29 cellular contexts compared by ENCODE assay signal in the genomic region with DNA sequence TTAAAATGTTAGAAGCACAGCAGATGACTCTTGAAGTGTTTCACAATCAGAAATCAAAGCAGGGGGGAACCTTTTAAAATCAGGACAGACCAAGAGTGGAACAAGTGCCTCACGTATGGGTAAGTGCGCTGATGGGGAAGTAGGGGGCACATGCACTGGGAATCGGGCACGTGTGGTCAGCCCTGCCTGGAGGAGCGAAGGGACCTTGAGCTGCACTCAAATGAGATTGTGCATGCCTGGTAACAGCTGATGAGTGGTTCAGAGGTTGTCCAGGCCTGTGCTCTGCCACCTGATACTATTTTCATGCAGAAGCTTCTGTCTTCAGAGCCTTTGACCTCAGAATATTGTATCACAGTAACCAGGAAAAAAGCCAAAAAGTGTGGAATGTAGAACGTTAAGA. TPM values are rescaled to one million over a fixed set of nuclear protein-coding genes. Genes with fewer than 3 reads are reported as not detected.
DNase-seq lines count a peak whose midpoint lies in the region; ATAC-seq and TF ChIP-seq lines count a peak whose summit lies in the region.
"Had no signal": no experiment of that assay in that cellular context is flagged by ENCODE, and none has a peak within 500 bp of the region (broad histone marks: within the 10 kb centered on the region; RNA-seq: fewer than 3 reads in every experiment).

No MANE protein-coding gene starts in this region.

- no peak for TF ChIP-seq CTCF in cardiac muscle cell (IDR thresholded peaks at IDR 0.05; ENCODE audit: low read depth, low read length)
- no peak for TF ChIP-seq CTCF in left ventricle myocardium inferior (IDR thresholded peaks at IDR 0.05; ENCODE audit: borderline replicate concordance)
- no peak for TF ChIP-seq CTCF in SK-N-SH (IDR thresholded peaks at IDR 0.05)

- H3F3A ChIP-seq in SK-N-SH (replicated peaks; ENCODE audit: insufficient read depth), result peaks cover 11% of the 10 kb centered on the region

- H3K4me3 ChIP-seq in cardiac muscle cell (no peak overlapping the region), left ventricle myocardium inferior (no peak overlapping the region), SK-N-SH (ENCODE audit: low read depth in 2 of 2, low read length in 1 of 2) (no peak overlapping the region)
- H3K4me3 ChIP-seq: esophagus squamous epithelium, ovary, testis, vagina had no signal

- H3K9me3 ChIP-seq in cardiac muscle cell (ENCODE audit: low read depth) (no peaks in the 10 kb centered on the region), left ventricle myocardium inferior (replicated peaks) (no peaks in the 10 kb centered on the region), SK-N-SH (no peaks in the 10 kb centered on the region)
- H3K9me3 ChIP-seq: Caco-2, esophagus squamous epithelium, ovary, testis, vagina had no signal

- ATAC-seq in left ventricle myocardium superior, result peak; percentile 83
- no peak for ATAC-seq in naive thymus-derived CD8-positive, alpha-beta T cell

- peak overlapping the region in 1 of 10 donors; percentile 54 for H3K4me3 Mint-ChIP-seq in naive thymus-derived CD8-positive, alpha-beta T cell
- H3K4me3 Mint-ChIP-seq: activated naive CD4-positive, alpha-beta T cell treated with anti-CD3 and anti-CD28 coated beads, Interleukin-2, amount 50 U/mL, for 24 hours; activated T-cell treated with anti-CD3 and anti-CD28 coated beads, Interleukin-2, amount 50 U/mL, for 24 hours; endodermal cell; naive B cell had no signal

- peaks cover 4 to 9% (median 8%) of the 10 kb centered on the region in 4 donors for H3K4me1 Mint-ChIP-seq in naive thymus-derived CD8-positive, alpha-beta T cell

- no peaks in the 10 kb centered on the region for H3K9me3 Mint-ChIP-seq in naive thymus-derived CD8-positive, alpha-beta T cell
- H3K9me3 Mint-ChIP-seq: activated naive CD4-positive, alpha-beta T cell treated with anti-CD3 and anti-CD28 coated beads, Interleukin-2, amount 50 U/mL, for 24 hours; activated T-cell treated with anti-CD3 and anti-CD28 coated beads, Interleukin-2, amount 50 U/mL, for 24 hours; endodermal cell; naive B cell had no signal

- H3K27me3 ChIP-seq in cardiac muscle cell, result no peaks in the 10 kb centered on the region
- peaks cover 18% of the 10 kb centered on the region for H3K27me3 ChIP-seq in left ventricle myocardium inferior (ENCODE audit: low read depth)
- no peaks in the 10 kb centered on the region for H3K27me3 ChIP-seq in SK-N-SH (ENCODE audit: insufficient read depth)
- H3K27me3 ChIP-seq: esophagus squamous epithelium, ovary, testis, vagina had no signal

- CTCF ChIA-PET in SK-N-SH (lab: Yijun Ruan, JAX), result interaction anchor here (0.8 to 2.1 kb wide), 7 partner anchors 8 to 172 kb away, joined by 3 to 7 read pairs (median 3); a partner anchor contains a TSS

- WGBS in SK-N-SH (ENCODE audit: low lambda C conversion rate), result 77% methylated on average over 6 of the region's 6 CpGs

- H3K27ac ChIP-seq in cardiac muscle cell (peak overlapping the region; percentile 85), left ventricle myocardium inferior (replicated peaks) (no peak overlapping the region), SK-N-SH (ENCODE audit: low read depth in 2 of 2, low read length in 1 of 2) (no peak overlapping the region)
- H3K27ac ChIP-seq: esophagus squamous epithelium, ovary, testis, vagina had no signal

- H3K27me3 Mint-ChIP-seq in naive thymus-derived CD8-positive, alpha-beta T cell, result peaks cover 0 to 5% (median 1%) of the 10 kb centered on the region in 5 donors
- H3K27me3 Mint-ChIP-seq: activated naive CD4-positive, alpha-beta T cell treated with anti-CD3 and anti-CD28 coated beads, Interleukin-2, amount 50 U/mL, for 24 hours had no signal

- no peaks in the 10 kb centered on the region for H3K9me2 ChIP-seq in SK-N-SH

- no peaks in the 10 kb centered on the region for H3K36me3 Mint-ChIP-seq in naive thymus-derived CD8-positive, alpha-beta T cell
- H3K36me3 Mint-ChIP-seq: activated naive CD4-positive, alpha-beta T cell treated with anti-CD3 and anti-CD28 coated beads, Interleukin-2, amount 50 U/mL, for 24 hours; naive B cell had no signal

- H4K20me1 ChIP-seq in SK-N-SH (ENCODE audit: insufficient read depth), result no peaks in the 10 kb centered on the region

- TF ChIP-seq RAD21 in SK-N-SH (IDR thresholded peaks at IDR 0.05; ENCODE audit: low read length), result no peak

- peaks cover 6% of the 10 kb centered on the region for H3K4me1 ChIP-seq in cardiac muscle cell (ENCODE audit: low read depth)
- H3K4me1 ChIP-seq in left ventricle myocardium inferior, result peaks cover 6% of the 10 kb centered on the region
- peaks cover 0 to 14% of the 10 kb centered on the region in 2 experiments; a peak in 3 of 4 replicates for H3K4me1 ChIP-seq in SK-N-SH (ENCODE audit: control insufficient read depth in 1 of 2, insufficient read depth in 2 of 2, low read depth in 1 of 2, low read length in 1 of 2)
- H3K4me1 ChIP-seq: Caco-2, esophagus squamous epithelium, testis, vagina had no signal

- intact Hi-C loops in left ventricle myocardium inferior (cut with micrococcal nuclease) (no loop called here), left ventricle myocardium superior (cut with micrococcal nuclease) (no loop called here)

- H3K4me2 ChIP-seq in SK-N-SH, result 0 out of 2 replicates have a peak overlapping the region, but pooled peaks have one; percentile 25

- no peaks in the 10 kb centered on the region for H3K79me2 ChIP-seq in SK-N-SH (ENCODE audit: insufficient read depth)

- H3K9ac ChIP-seq in SK-N-SH, result no peak overlapping the region

- DNase-seq in cardiac muscle cell (ENCODE audit: low read depth in 1 of 2, low spot score in 1 of 2) (peak in 1 of 2 donors; percentile 76), left ventricle myocardium inferior (no peak), SK-N-SH (no peak), left ventricle myocardium superior (no peak), amniotic stem cell (lab: John Stamatoyannopoulos, UW) (no peak), NCI-H526 treated with DMSO at 0.1 percent for 48 hours (lab: John Stamatoyannopoulos, UW) (no peak), hypothalamus (lab: John Stamatoyannopoulos, UW) (no peak)
- no peak for DNase-seq in naive thymus-derived CD8-positive, alpha-beta T cell
- DNase-seq: activated T-cell treated with anti-CD3 and anti-CD28 coated beads, Interleukin-2, amount 50 U/mL, for 24 hours; C1 segment of cervical spinal cord; caudate nucleus; DMS79; esophagus squamous epithelium; KG1; naive B cell; NCI-H1092 treated with DMSO at 0.1 percent for 48 hours; NCI-H2029 treated with DMSO at 0.1 percent for 48 hours; ovary; right cardiac atrium; SHP77; stimulated activated CD4-positive, alpha-beta T cell treated with anti-CD3 and anti-CD28 coated beads, Interleukin-12 subunit alpha, Interleukin-12 subunit beta, amount 100 ng/mL, for 4 hours; stimulated activated CD4-positive, alpha-beta T cell treated with anti-CD3 and anti-CD28 coated beads, Interleukin-4, amount 100 ng/mL, for 24 hours; stimulated activated naive CD4-positive, alpha-beta T cell; SW 1271; testis had no signal

- TF ChIP-seq EP300 in SK-N-SH (IDR thresholded peaks at IDR 0.05; ENCODE audit: borderline replicate concordance in 1 of 2, low read depth in 1 of 2, low read length in 1 of 2), result no peak

- H3K36me3 ChIP-seq in cardiac muscle cell, result no peaks in the 10 kb centered on the region
- no peaks in the 10 kb centered on the region for H3K36me3 ChIP-seq in left ventricle myocardium inferior
- H3K36me3 ChIP-seq in SK-N-SH (replicated peaks in 1 of 2; ENCODE audit: control insufficient read depth in 1 of 2, insufficient read depth in 2 of 2, low read length in 1 of 2), result no peaks in the 10 kb centered on the region
- H3K36me3 ChIP-seq: esophagus squamous epithelium, ovary, vagina had no signal

- no peak overlapping the region for H2AFZ ChIP-seq in SK-N-SH (ENCODE audit: low read depth)

- POLR2A ChIA-PET in SK-N-SH (lab: Yijun Ruan, JAX), result no interaction called here
- POLR2A ChIA-PET in naive thymus-derived CD8-positive, alpha-beta T cell (lab: Charles Lee), result no interaction called here

- no peak overlapping the region for H3K27ac Mint-ChIP-seq in naive thymus-derived CD8-positive, alpha-beta T cell
- H3K27ac Mint-ChIP-seq: activated naive CD4-positive, alpha-beta T cell treated with anti-CD3 and anti-CD28 coated beads, Interleukin-2, amount 50 U/mL, for 24 hours; activated T-cell treated with anti-CD3 and anti-CD28 coated beads, Interleukin-2, amount 50 U/mL, for 24 hours; endodermal cell; naive B cell had no signal

RNA-seq across cellular contexts. Expression of a gene that starts 13.7 kb away (rescaled TPM):
- 62.2 and 80.0 TPM in 2 replicates for total RNA-seq in cardiac muscle cell
- 48.8 and 60.9 TPM in 2 replicates for polyA plus RNA-seq in cardiac muscle cell
- total RNA-seq in left ventricle myocardium inferior, result 12.6 TPM
- 26.5 and 28.4 TPM in 2 replicates for polyA plus RNA-seq in SK-N-SH (2012; rRNA removed)
- polyA plus RNA-seq in SK-N-SH (2012; cell fraction: cytosol; rRNA removed), result 8.5 and 14.2 TPM in 2 replicates
- 52.8 and 55.8 TPM in 2 replicates for polyA plus RNA-seq in SK-N-SH (2012; cell fraction: nucleus; rRNA removed)
- 18.0 TPM for total RNA-seq in left ventricle myocardium superior
- total RNA-seq in naive thymus-derived CD8-positive, alpha-beta T cell, result 10 to 100 TPM; 34.3 to 42.5 TPM
- polyA plus RNA-seq in naive thymus-derived CD8-positive, alpha-beta T cell, result 10 to 100 TPM in 1 of 3 donors, 1 to 10 TPM in 2; 6.9 to 16.8 (median 7.4) TPM

RNA-seq across cellular contexts. Expression of a gene that starts 40.8 kb away (rescaled TPM):
- total RNA-seq in cardiac muscle cell, result 62.4 and 107 TPM in 2 replicates
- 142 and 158 TPM in 2 replicates for polyA plus RNA-seq in cardiac muscle cell
- total RNA-seq in left ventricle myocardium inferior, result 85.0 TPM
- 266 and 337 TPM in 2 replicates for polyA plus RNA-seq in SK-N-SH (2012; rRNA removed)
- polyA plus RNA-seq in SK-N-SH (2012; cell fraction: cytosol; rRNA removed), result 259 and 311 TPM in 2 replicates
- 195 and 246 TPM in 2 replicates for polyA plus RNA-seq in SK-N-SH (2012; cell fraction: nucleus; rRNA removed)
- total RNA-seq in left ventricle myocardium superior, result 79.3 TPM
- total RNA-seq in naive thymus-derived CD8-positive, alpha-beta T cell, result 10 to 100 TPM; 28.0 to 30.0 TPM
- polyA plus RNA-seq in naive thymus-derived CD8-positive, alpha-beta T cell, result 10 to 100 TPM; 28.7 to 60.6 (median 45.7) TPM

RNA-seq across cellular contexts. Expression of a gene that starts 40.8 kb away (rescaled TPM):
- total RNA-seq in cardiac muscle cell, result 7.9 and 13.4 TPM in 2 replicates
- polyA plus RNA-seq in cardiac muscle cell, result 5.2 and 30.7 TPM in 2 replicates
- 0.74 TPM for total RNA-seq in left ventricle myocardium inferior
- polyA plus RNA-seq in SK-N-SH (2012; rRNA removed), result 16.9 and 21.5 TPM in 2 replicates
- 7.3 and 9.0 TPM in 2 replicates for polyA plus RNA-seq in SK-N-SH (2012; cell fraction: cytosol; rRNA removed)
- polyA plus RNA-seq in SK-N-SH (2012; cell fraction: nucleus; rRNA removed), result 72.2 and 106 TPM in 2 replicates
- 0.35 TPM for total RNA-seq in left ventricle myocardium superior
- 1 to 10 TPM; 1.9 to 2.7 TPM for total RNA-seq in naive thymus-derived CD8-positive, alpha-beta T cell
- under 1 TPM in 1 of 3 donors, not detected in 2; 0.38 TPM for polyA plus RNA-seq in naive thymus-derived CD8-positive, alpha-beta T cell

RNA-seq across cellular contexts. Expression of a gene that starts 57.9 kb away (rescaled TPM):
- total RNA-seq in cardiac muscle cell (14.2 and 30.0 TPM in 2 replicates), left ventricle myocardium inferior (not detected), left ventricle myocardium superior (not detected)
- polyA plus RNA-seq in cardiac muscle cell (17.3 and 22.6 TPM in 2 replicates), SK-N-SH (2012; rRNA removed) (0.28 and 0.46 TPM in 2 replicates)
- polyA plus RNA-seq in SK-N-SH (2012; cell fraction: cytosol; rRNA removed), result 0.06 and 0.16 TPM in 2 replicates
- 0.15 and 0.20 TPM in 2 replicates for polyA plus RNA-seq in SK-N-SH (2012; cell fraction: nucleus; rRNA removed)
- total RNA-seq in naive thymus-derived CD8-positive, alpha-beta T cell, result not detected
- not detected for polyA plus RNA-seq in naive thymus-derived CD8-positive, alpha-beta T cell
- total RNA-seq: right cardiac atrium had no signal
- polyA plus RNA-seq: right cardiac atrium had no signal
